Comparison of ENCODE assay signal across 25 cellular contexts in the genomic region with DNA sequence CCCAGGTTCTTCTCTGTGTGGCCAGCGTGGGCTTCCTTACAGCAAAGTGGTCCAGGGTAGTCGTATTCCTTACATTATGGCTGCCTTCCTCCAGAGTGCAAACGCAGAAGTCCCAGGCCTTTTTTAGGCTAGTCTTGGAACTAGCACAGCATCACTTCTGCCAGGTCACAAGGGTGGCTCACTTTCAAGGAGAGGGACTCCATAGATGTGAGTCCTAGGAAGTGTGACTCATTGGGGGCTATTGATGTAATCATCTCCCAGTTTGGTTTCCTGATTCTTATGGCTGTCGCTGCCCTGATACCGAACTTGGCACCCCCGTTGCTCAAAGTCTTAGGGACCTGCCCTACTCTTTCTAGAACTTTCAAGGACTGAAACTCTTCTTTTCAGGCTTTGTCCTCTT.
"Had no signal": no experiment of that assay in that cellular context is flagged by ENCODE, and none has a peak within 500 bp of the region (broad histone marks: within the 10 kb centered on the region; RNA-seq: fewer than 3 reads in every experiment).

No MANE protein-coding gene starts in this region.

- H3K27ac ChIP-seq: epithelial cell of prostate, right atrium auricular region, suprapubic skin, transverse colon, uterus had no signal

- ATAC-seq: activated T-cell treated with anti-CD3 and anti-CD28 coated beads, Interleukin-2, amount 50 U/mL, for 4 hours; left lobe of liver; stimulated activated naive CD8-positive, alpha-beta T cell treated with anti-CD3 and anti-CD28 coated beads, Interleukin-15, amount 100 ng/mL, for 72 hours had no signal

- FAIRE-seq: colon had no signal

- H3K36me3 Mint-ChIP-seq: brain had no signal

- H3K4me3 Mint-ChIP-seq: activated CD4-positive, alpha-beta memory T cell treated with anti-CD3 and anti-CD28 coated beads, Interleukin-2, amount 10 ng/mL, durations not matched to agents 7 days and 5 days; activated naive CD4-positive, alpha-beta T cell treated with anti-CD3 and anti-CD28 coated beads for 36 hours; activated T-cell treated with anti-CD3 and anti-CD28 coated beads, Interleukin-2, amount 50 U/mL, for 4 hours; brain; endodermal cell; nephron progenitor cell; stimulated activated naive CD8-positive, alpha-beta T cell treated with anti-CD3 and anti-CD28 coated beads, Interleukin-15, amount 100 ng/mL, for 72 hours; T-helper 2 cell treated with Interferon-gamma antibody and Interleukin-4, amounts not matched to agents 5 μg/mL and 100 μg/mL, for 36 hours had no signal

- H3K4me3 ChIP-seq: right atrium auricular region, suprapubic skin, transverse colon, uterus had no signal

- H3K27me3 ChIP-seq: right atrium auricular region, suprapubic skin, transverse colon, uterus had no signal

- H3K27ac Mint-ChIP-seq: activated CD4-positive, alpha-beta memory T cell treated with anti-CD3 and anti-CD28 coated beads, Interleukin-2, amount 10 ng/mL, durations not matched to agents 7 days and 5 days; activated naive CD4-positive, alpha-beta T cell treated with anti-CD3 and anti-CD28 coated beads for 36 hours; endodermal cell; nephron progenitor cell; progenitor cell of endocrine pancreas; T-helper 2 cell treated with Interferon-gamma antibody and Interleukin-4, amounts not matched to agents 5 μg/mL and 100 μg/mL, for 36 hours had no signal

- H3K9me3 Mint-ChIP-seq: activated CD4-positive, alpha-beta memory T cell treated with anti-CD3 and anti-CD28 coated beads, Interleukin-2, amount 10 ng/mL, durations not matched to agents 7 days and 5 days; activated naive CD4-positive, alpha-beta T cell treated with anti-CD3 and anti-CD28 coated beads for 36 hours; activated T-cell treated with anti-CD3 and anti-CD28 coated beads, Interleukin-2, amount 50 U/mL, for 4 hours; endodermal cell; nephron progenitor cell; stimulated activated naive CD8-positive, alpha-beta T cell treated with anti-CD3 and anti-CD28 coated beads, Interleukin-15, amount 100 ng/mL, for 72 hours; T-helper 2 cell treated with Interferon-gamma antibody and Interleukin-4, amounts not matched to agents 5 μg/mL and 100 μg/mL, for 36 hours had no signal

- H3K4me1 Mint-ChIP-seq: activated CD4-positive, alpha-beta memory T cell treated with anti-CD3 and anti-CD28 coated beads, Interleukin-2, amount 10 ng/mL, durations not matched to agents 7 days and 5 days; endodermal cell; nephron progenitor cell; stimulated activated naive CD8-positive, alpha-beta T cell treated with anti-CD3 and anti-CD28 coated beads, Interleukin-15, amount 100 ng/mL, for 72 hours had no signal

- H3K9me3 ChIP-seq: right atrium auricular region, suprapubic skin, transverse colon, uterus had no signal

- H3K36me3 ChIP-seq: right atrium auricular region, suprapubic skin, transverse colon, uterus had no signal

- H3K4me1 ChIP-seq: right atrium auricular region, suprapubic skin, transverse colon, uterus had no signal

- DNase-seq: activated CD4-positive, alpha-beta memory T cell treated with anti-CD3 and anti-CD28 coated beads, Interleukin-2, amount 10 ng/mL, durations not matched to agents 7 days and 5 days; activated CD4-positive, alpha-beta T cell treated with anti-CD3 and anti-CD28 coated beads for 48 hours; activated CD4-positive, CD25-positive, alpha-beta regulatory T cell; activated naive CD4-positive, alpha-beta T cell treated with anti-CD3 and anti-CD28 coated beads for 36 hours; activated T-cell treated with anti-CD3 and anti-CD28 coated beads, Interleukin-2, amount 50 U/mL, for 4 hours; central memory CD4-positive, alpha-beta T cell; endodermal cell; foreskin melanocyte; glutamatergic neuron; hippocampal formation; islet precursor cell; midbrain; nephron progenitor cell; stimulated activated CD4-positive, alpha-beta T cell treated with anti-CD3 and anti-CD28 coated beads, Interleukin-2, amount 100 ng/mL, for 24 hours; stimulated activated naive CD8-positive, alpha-beta T cell treated with anti-CD3 and anti-CD28 coated beads, Interleukin-15, amount 100 ng/mL, for 72 hours; transverse colon; uterus had no signal

- H3K27me3 Mint-ChIP-seq: activated CD4-positive, alpha-beta memory T cell treated with anti-CD3 and anti-CD28 coated beads, Interleukin-2, amount 10 ng/mL, durations not matched to agents 7 days and 5 days; brain; progenitor cell of endocrine pancreas; stimulated activated naive CD8-positive, alpha-beta T cell treated with anti-CD3 and anti-CD28 coated beads, Interleukin-15, amount 100 ng/mL, for 72 hours had no signal
